In genomic region chr9:4298255-4299005, GRCh38 we compare ENCODE assay signal across 8 cellular contexts. TPM values are rescaled to one million over a fixed set of nuclear protein-coding genes. Genes with fewer than 3 reads are reported as not detected.
DNase-seq lines count a peak whose midpoint lies in the region; ATAC-seq lines count a peak whose summit lies in the region.

No MANE protein-coding gene starts in this region.

- 3% methylated on average over 54 of the region's 54 CpGs for WGBS in ectodermal cell, 2 experiments
- WGBS in mesendoderm (ENCODE audit: extremely low coverage, insufficient coverage, low lambda C conversion rate): no CpG with 5 or more reads among the region's 54 CpGs

- no peak overlapping the region for H3K4ac ChIP-seq in mesendoderm (ENCODE audit: low read depth, low read length)

- H3K4me2 ChIP-seq in mesendoderm (ENCODE audit: low read length): peak overlapping the region; percentile 90

- H3K23ac ChIP-seq in mesendoderm (ENCODE audit: low read length): peak overlapping the region; percentile 87

- H3K4me3 ChIP-seq in ectodermal cell (ENCODE audit: insufficient read depth, low read depth, low read length) (peak overlapping the region; percentile 71), mesendoderm (ENCODE audit: low read length) (peak overlapping the region; percentile 23)

- no peak overlapping the region for H2BK15ac ChIP-seq in mesendoderm (replicated peaks; ENCODE audit: low read depth)

- H3K79me1 ChIP-seq in mesendoderm (ENCODE audit: low read length): no peaks in the 10 kb centered on the region

- no peaks in the 10 kb centered on the region for H3K36me3 ChIP-seq in ectodermal cell (ENCODE audit: control insufficient read depth, insufficient read depth, low read length)
- H3K36me3 ChIP-seq in mesendoderm (ENCODE audit: control insufficient read depth, insufficient read depth, low read length): no peaks in the 10 kb centered on the region

- H2BK5ac ChIP-seq in mesendoderm (ENCODE audit: low read length): no peak overlapping the region

- H4K5ac ChIP-seq in mesendoderm (ENCODE audit: low read length): no peak overlapping the region

- DNase-seq in NCI-H1417 (lab: John Stamatoyannopoulos, UW) (peak in 2 of 3 experiments; percentile 20 to 67), NCI-H1417 treated with DMSO at 0.1 percent for 48 hours (lab: John Stamatoyannopoulos, UW) (no peak), mesendoderm (peak; percentile 82)
- peak; percentile 64 for DNase-seq in activated CD4-positive, alpha-beta T cell treated with anti-CD3 and anti-CD28 coated beads for 48 hours
- peak; percentile 19 for DNase-seq in stimulated activated naive CD4-positive, alpha-beta T cell treated with Interleukin-2 at 50 U/mL for 16 hours (lab: John Stamatoyannopoulos, UW)

- H3K56ac ChIP-seq in mesendoderm (ENCODE audit: low read length): peak overlapping the region; percentile 95

- H3K18ac ChIP-seq in mesendoderm (ENCODE audit: low read length): peak overlapping the region; percentile 52

- H3K4me1 ChIP-seq in ectodermal cell (ENCODE audit: control insufficient read depth, insufficient read depth, low read length) (no peaks in the 10 kb centered on the region), mesendoderm (ENCODE audit: control insufficient read depth, low read depth, low read length) (peaks cover 2% of the 10 kb centered on the region)

- H3K9me3 ChIP-seq in ectodermal cell (ENCODE audit: control insufficient read depth, low read length): no peaks in the 10 kb centered on the region

- peak overlapping the region; percentile 80 for H3K9ac ChIP-seq in mesendoderm (ENCODE audit: low read length)

- no peak overlapping the region for H2AK5ac ChIP-seq in mesendoderm (ENCODE audit: low read length)

- H4K8ac ChIP-seq in mesendoderm (ENCODE audit: low read depth, low read length): no peak overlapping the region

- H3K27me3 ChIP-seq in ectodermal cell (ENCODE audit: control insufficient read depth, insufficient read depth, low read length, poor library complexity, severe bottlenecking) (peaks cover 53% of the 10 kb centered on the region), mesendoderm (ENCODE audit: insufficient read depth, low read length, poor library complexity) (peaks cover 6% of the 10 kb centered on the region)

- ATAC-seq in HG03439 (IDR thresholded peaks at IDR 0.05; ENCODE audit: unreplicated experiment) (peak; percentile 11), GM19467 (IDR thresholded peaks at IDR 0.05; ENCODE audit: unreplicated experiment) (no peak)

- no peak overlapping the region for H2BK120ac ChIP-seq in mesendoderm (ENCODE audit: low read depth, low read length)

- H3K27ac ChIP-seq in ectodermal cell (ENCODE audit: insufficient read depth, low read depth, low read length, poor library complexity, severe bottlenecking): no peak overlapping the region
- H3K27ac ChIP-seq in mesendoderm (ENCODE audit: low read depth, low read length): peak overlapping the region; percentile 17

- H3K79me2 ChIP-seq in mesendoderm (ENCODE audit: control insufficient read depth, insufficient read depth, low read length): no peaks in the 10 kb centered on the region

RNA-seq across cellular contexts. Expression of gene GLIS3, which starts 1.4 kb away (rescaled TPM):
- 6.4 TPM for polyA plus RNA-seq in ectodermal cell (2013, experiment 1 of 4)
- polyA plus RNA-seq in ectodermal cell (2013, experiment 2 of 4): 10.0 TPM
- polyA plus RNA-seq in ectodermal cell (2013, experiment 3 of 4): 7.9 TPM
- polyA plus RNA-seq in ectodermal cell (2013, experiment 4 of 4): 10.0 TPM
- polyA plus RNA-seq in mesendoderm (2013, experiment 1 of 2): 0.70 TPM
- 0.80 TPM for polyA plus RNA-seq in mesendoderm (2013, experiment 2 of 2)
